In the genomic region with DNA sequence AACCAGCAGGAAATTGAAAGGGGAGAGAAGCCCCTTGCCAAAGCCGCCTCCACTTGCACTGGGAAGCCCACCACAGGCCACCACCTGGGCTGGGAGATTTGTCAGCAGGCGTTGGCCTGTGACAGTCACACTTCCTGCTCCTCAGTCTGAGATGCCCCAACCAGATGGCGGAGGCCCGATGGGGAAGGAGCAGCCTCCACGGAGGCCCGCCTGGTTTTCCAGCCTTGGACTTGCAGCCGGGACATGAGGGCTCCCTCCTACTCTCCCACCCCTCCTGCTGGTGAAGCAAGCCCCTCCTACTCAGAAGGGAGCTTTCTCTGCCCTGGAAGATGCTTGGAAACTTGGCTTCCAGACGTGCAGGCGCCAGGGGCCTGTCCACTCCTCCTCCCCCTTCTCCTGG, we compare ENCODE assay signal across 14 cellular contexts.
DNase-seq lines count a peak whose midpoint lies in the region; ATAC-seq and TF ChIP-seq lines count a peak whose summit lies in the region.
"Had no signal": no experiment of that assay in that cellular context is flagged by ENCODE, and none has a peak within 500 bp of the region (broad histone marks: within the 10 kb centered on the region; RNA-seq: fewer than 3 reads in every experiment).

No MANE protein-coding gene starts in this region.

- no peak overlapping the region for H3K4me2 ChIP-seq in mesendoderm (ENCODE audit: low read length)

- H3K23ac ChIP-seq in mesendoderm (ENCODE audit: low read length): no peak overlapping the region

- H2AK5ac ChIP-seq in mesendoderm (ENCODE audit: low read length): no peak overlapping the region

- H2BK15ac ChIP-seq in mesendoderm (replicated peaks; ENCODE audit: low read depth): no peak overlapping the region

- no peak overlapping the region for H3K9ac ChIP-seq in mesendoderm (ENCODE audit: low read length)

- H3K36me3 ChIP-seq in breast epithelium (no peaks in the 10 kb centered on the region), mesendoderm (ENCODE audit: control insufficient read depth, insufficient read depth, low read length) (no peaks in the 10 kb centered on the region)
- H3K36me3 ChIP-seq: HAP-1 had no signal

- no peak overlapping the region for H4K5ac ChIP-seq in mesendoderm (ENCODE audit: low read length)

- no peaks in the 10 kb centered on the region for H3K79me2 ChIP-seq in mesendoderm (ENCODE audit: control insufficient read depth, insufficient read depth, low read length)

- intact Hi-C loops in MCF 10A (cut with micrococcal nuclease): no loop called here
- intact Hi-C loops in breast epithelium (cut with DNase I; ENCODE audit: low total_unique reads): no loop called here

- no peaks in the 10 kb centered on the region for H3K79me1 ChIP-seq in mesendoderm (ENCODE audit: low read length)

- DNase-seq in MCF 10A (ENCODE audit: unreplicated experiment) (no peak), breast epithelium (ENCODE audit: low spot score in 2 of 2) (no peak), RWPE1 (ENCODE audit: low spot score) (no peak), mesendoderm (peak; percentile 14)
- DNase-seq: Calu3; CD4-positive, alpha-beta T cell; DMS 273 treated with DMSO at 0.1 percent for 48 hours had no signal

- H3K36me3 Mint-ChIP-seq in MCF 10A (ENCODE audit: insufficient read depth, unreplicated experiment): no peaks in the 10 kb centered on the region

- WGBS in mesendoderm (ENCODE audit: extremely low coverage, insufficient coverage, low lambda C conversion rate): no CpG with 5 or more reads among the region's 9 CpGs

- H4K8ac ChIP-seq in mesendoderm (ENCODE audit: low read depth, low read length): no peak overlapping the region

- H3K56ac ChIP-seq in mesendoderm (ENCODE audit: low read length): no peak overlapping the region

- TF ChIP-seq POLR2A in breast epithelium (IDR thresholded peaks at IDR 0.05) (no peak), GM18505 (IDR thresholded peaks at IDR 0.05; ENCODE audit: borderline replicate concordance, extremely low read depth, insufficient read depth, insufficient read length) (no peak)

- no peaks in the 10 kb centered on the region for H3K9me3 Mint-ChIP-seq in MCF 10A (ENCODE audit: unreplicated experiment)
- H3K9me3 Mint-ChIP-seq: CD4-positive, alpha-beta T cell had no signal

- POLR2A ChIA-PET in MCF 10A (lab: Yijun Ruan, JAX): interaction anchor here (0.6 kb wide), 1 partner anchor 18 kb away, joined by 3 read pairs; no protein-coding TSS in a partner anchor
- POLR2A ChIA-PET in RWPE1 (lab: Yijun Ruan, JAX; ENCODE audit: low non-redundant PET): no interaction called here

- no TSS peak for BruUV-seq in MCF 10A (replicated peaks; lab: Mats Ljungman, UMichigan)

- no peak overlapping the region for H3K4me3 Mint-ChIP-seq in MCF 10A (ENCODE audit: unreplicated experiment)
- H3K4me3 Mint-ChIP-seq: CD4-positive, alpha-beta T cell had no signal

- H3K27ac Mint-ChIP-seq in MCF 10A (ENCODE audit: low read depth, unreplicated experiment): peak overlapping the region; percentile 33
- H3K27ac Mint-ChIP-seq: CD4-positive, alpha-beta T cell had no signal

- H3K18ac ChIP-seq in mesendoderm (ENCODE audit: low read length): no peak overlapping the region

- CTCF ChIA-PET in MCF 10A (lab: Yijun Ruan, JAX): interaction anchor here (1.1 kb wide), 1 partner anchor 202 kb away, joined by 3 read pairs; no protein-coding TSS in a partner anchor
- CTCF ChIA-PET in RWPE1 (lab: Yijun Ruan, JAX): interaction anchor here (0.6 kb wide), 1 partner anchor 390 kb away, joined by 3 read pairs; no protein-coding TSS in a partner anchor

- no peaks in the 10 kb centered on the region for H3K27me3 ChIP-seq in breast epithelium
- H3K27me3 ChIP-seq in mesendoderm (ENCODE audit: insufficient read depth, low read length, poor library complexity): no peaks in the 10 kb centered on the region

- no peak overlapping the region for H3K4me3 ChIP-seq in breast epithelium
- H3K4me3 ChIP-seq in mesendoderm (ENCODE audit: low read length): no peak overlapping the region
- H3K4me3 ChIP-seq: GM12878, HAP-1, K562 had no signal

- no peak overlapping the region for H2BK5ac ChIP-seq in mesendoderm (ENCODE audit: low read length)

- H2BK120ac ChIP-seq in mesendoderm (ENCODE audit: low read depth, low read length): no peak overlapping the region

- H3K4me1 ChIP-seq in breast epithelium (no peaks in the 10 kb centered on the region), mesendoderm (ENCODE audit: control insufficient read depth, low read depth, low read length) (no peaks in the 10 kb centered on the region)

- no peaks in the 10 kb centered on the region for H3K9me3 ChIP-seq in breast epithelium
- H3K9me3 ChIP-seq: HAP-1 had no signal

- H3K27me3 Mint-ChIP-seq in MCF 10A (ENCODE audit: insufficient read depth, unreplicated experiment): no peaks in the 10 kb centered on the region

- no peak for TF ChIP-seq CTCF in MCF 10A (IDR thresholded peaks at IDR 0.05; ENCODE audit: unreplicated experiment)
- TF ChIP-seq CTCF in breast epithelium (IDR thresholded peaks at IDR 0.05): no peak
- TF ChIP-seq CTCF in RWPE1 (conservative IDR thresholded peaks at IDR 0.05; ENCODE audit: low read depth): no peak

- H3K4ac ChIP-seq in mesendoderm (ENCODE audit: low read depth, low read length): no peak overlapping the region

- ATAC-seq in GM21423 (IDR thresholded peaks at IDR 0.05; ENCODE audit: unreplicated experiment): no peak
- ATAC-seq in GM18505 (IDR thresholded peaks at IDR 0.05; ENCODE audit: unreplicated experiment): no peak
- ATAC-seq in GM19328 (IDR thresholded peaks at IDR 0.05; ENCODE audit: unreplicated experiment): no peak
- ATAC-seq: GM12878, K562 had no signal

- H3K27ac ChIP-seq in breast epithelium (no peak overlapping the region), RWPE1 (peak overlapping the region; percentile 81), mesendoderm (ENCODE audit: low read depth, low read length) (no peak overlapping the region)
- H3K27ac ChIP-seq: 22Rv1 had no signal

- H3K4me1 Mint-ChIP-seq in MCF 10A (ENCODE audit: insufficient read depth, unreplicated experiment): peaks cover 6% of the 10 kb centered on the region
